7 cellular contexts compared by ENCODE assay signal in genomic region chr10:77111611-77112550, GRCh38.
DNase-seq lines count a peak whose midpoint lies in the region; ATAC-seq, FAIRE-seq and TF ChIP-seq lines count a peak whose summit lies in the region.

No MANE protein-coding gene starts in this region.

- H3K4me2 ChIP-seq in GM23338: no peak overlapping the region
- H3K4me2 ChIP-seq in GM12878 (ENCODE audit: control insufficient read depth, insufficient read depth): no peak overlapping the region

- ATAC-seq in GM23338: peak; percentile 43
- peak; percentile 82 for ATAC-seq in GM12878

- intact Hi-C loops in GM12878 (cut with micrococcal nuclease; ENCODE audit: unreplicated experiment): loop anchor here (5.0 kb wide), 3 partner anchors 105 to 565 kb away; no protein-coding TSS in a partner anchor

- TF ChIP-seq EP300 in GM12878 (IDR thresholded peaks at IDR 0.05; ENCODE audit: borderline replicate concordance in 1 of 2, control insufficient read depth in 1 of 2, low read depth in 2 of 2, low read length in 2 of 2): no peak
- TF ChIP-seq EP300 in suprapubic skin (IDR thresholded peaks at IDR 0.05): no peak

- no peak for TF ChIP-seq POLR2A in GM12878 (IDR thresholded peaks at IDR 0.05; ENCODE audit: low read depth, low read length)
- TF ChIP-seq POLR2A in suprapubic skin (IDR thresholded peaks at IDR 0.05): no peak

- WGBS in GM12878 (ENCODE audit: insufficient coverage, insufficient replicate concordance, low lambda C conversion rate, missing lambda C conversion rate): 29% methylated on average over 12 of the region's 12 CpGs
- WGBS in suprapubic skin: 47% methylated on average over 10 of the region's 12 CpGs

- CTCF ChIA-PET in GM12878 (lab: Yijun Ruan, JAX): interaction anchor here (0.7 to 3.2 kb wide), 9 partner anchors 11 to 128 kb away, joined by 3 to 12 read pairs (median 4); no protein-coding TSS in a partner anchor

- TF ChIP-seq CTCF in GM23338 (conservative IDR thresholded peaks at IDR 0.05; ENCODE audit: low read depth in 2 of 2): peak; percentile 85 to 88
- TF ChIP-seq CTCF in GM12878 (IDR thresholded peaks at IDR 0.05 in 2 of 3, conservative IDR thresholded peaks at IDR 0.05 in 1 of 3; ENCODE audit: control insufficient read depth in 2 of 3, extremely low read depth in 1 of 3, insufficient read depth in 1 of 3, low read depth in 3 of 3, low read length in 3 of 3): peak; percentile 70 to 76 (median 73); a peak in 5 of 6 replicates
- peak; percentile 71 to 78 for TF ChIP-seq CTCF in suprapubic skin (IDR thresholded peaks at IDR 0.05)

- H3K9me3 Mint-ChIP-seq in GM23338: no peaks in the 10 kb centered on the region

- in situ Hi-C loops in GM12878 (cut with MboI): no loop called here

- SMC1A ChIA-PET in GM12878 (lab: Charles Lee; ENCODE audit: uncharacterized antibody, unreplicated experiment): interaction anchor here (0.6 kb wide), 1 partner anchor 642 kb away, joined by 3 read pairs; no protein-coding TSS in a partner anchor

- FAIRE-seq in GM12878 (lab: Jason Lieb, UNC): peak; percentile 65

- peaks cover 68% of the 10 kb centered on the region for H3K4me1 Mint-ChIP-seq in GM23338

- H2AFZ ChIP-seq in GM23338 (no peak overlapping the region), GM12878 (ENCODE audit: control insufficient read depth, low read depth, low read length) (no peak overlapping the region)

- DNase-seq in EH (ENCODE audit: low read depth) (peak; percentile 83), GM23338 (ENCODE audit: low spot score) (peak; percentile 74), NCI-H2081 treated with DMSO at 0.1 percent for 48 hours (lab: John Stamatoyannopoulos, UW) (peak; percentile 6), GM12878 (ENCODE audit: low read depth, low spot score) (peak; percentile 13), iPS-NIHi7 (ENCODE audit: extremely low spot score) (peak; percentile 76), suprapubic skin (ENCODE audit: low spot score in 2 of 2) (no peak)
- DNase-seq in stimulated activated CD4-positive, alpha-beta T cell treated with anti-CD3 and anti-CD28 coated beads, Interleukin-2, amount 100 ng/mL, for 24 hours: no peak

- peaks cover 5% of the 10 kb centered on the region for H3K27me3 Mint-ChIP-seq in GM23338 (ENCODE audit: insufficient read depth, low read depth, poor library complexity)

- H3K27ac ChIP-seq in GM23338 (ENCODE audit: low read depth) (no peak overlapping the region), GM12878 (ENCODE audit: control insufficient read depth, insufficient read depth) (no peak overlapping the region), suprapubic skin (peak overlapping the region; percentile 45)

- H3K36me3 ChIP-seq in GM23338 (ENCODE audit: insufficient read depth): no peaks in the 10 kb centered on the region
- H3K36me3 ChIP-seq in GM12878 (ENCODE audit: control insufficient read depth in 2 of 2, insufficient read depth in 2 of 2, low read length in 1 of 2): no peaks in the 10 kb centered on the region
- no peaks in the 10 kb centered on the region for H3K36me3 ChIP-seq in suprapubic skin

- no peak overlapping the region for H3K4me3 Mint-ChIP-seq in GM23338

- H3K9ac ChIP-seq in GM12878 (ENCODE audit: control insufficient read depth, insufficient read depth, low read length): no peak overlapping the region

- H3K9me2 ChIP-seq in GM23338 (ENCODE audit: insufficient read depth): no peaks in the 10 kb centered on the region; the same call in 1 of the 2 replicates

- POLR2A ChIA-PET in GM12878 (lab: Charles Lee): no interaction called here

- H3K79me2 ChIP-seq in GM23338 (replicated peaks; ENCODE audit: insufficient read depth) (no peaks in the 10 kb centered on the region), GM12878 (ENCODE audit: control insufficient read depth, insufficient read depth, low read length) (no peaks in the 10 kb centered on the region)

- peak; percentile 83 for TF ChIP-seq RAD21 in GM12878 (IDR thresholded peaks at IDR 0.05; ENCODE audit: insufficient read depth, low read depth, low read length)

- 0 out of 2 replicates have a peak, but pooled peaks cover 4% of the 10 kb centered on the region for H3F3A ChIP-seq in GM23338 (replicated peaks; ENCODE audit: low read depth)

- H3K4me3 ChIP-seq in GM23338: no peak overlapping the region
- H3K4me3 ChIP-seq in GM12878: no peak overlapping the region
- no peak overlapping the region for H3K4me3 ChIP-seq in suprapubic skin

- H3K4me1 ChIP-seq in GM23338 (ENCODE audit: insufficient read depth) (peaks cover 60% of the 10 kb centered on the region), GM12878 (ENCODE audit: control insufficient read depth, insufficient read depth, low read length) (no peaks in the 10 kb centered on the region), suprapubic skin (peaks cover 14% of the 10 kb centered on the region)

- H3K9me3 ChIP-seq in GM12878 (replicated peaks; ENCODE audit: control insufficient read depth, insufficient read depth, low read length) (no peaks in the 10 kb centered on the region), suprapubic skin (no peaks in the 10 kb centered on the region)

- H3K27me3 ChIP-seq in GM23338 (ENCODE audit: insufficient read depth) (peaks cover 4% of the 10 kb centered on the region; the same call in 1 of the 2 replicates), GM12878 (replicated peaks in 1 of 2; ENCODE audit: control insufficient read depth in 2 of 2, insufficient read depth in 2 of 2, low read length in 1 of 2) (no peaks in the 10 kb centered on the region), suprapubic skin (no peaks in the 10 kb centered on the region)

- peak overlapping the region; percentile 69; the same call in 1 of the 2 replicates for H3K27ac Mint-ChIP-seq in GM23338

- BruUV-seq in GM12878 (replicated peaks; lab: Mats Ljungman, UMichigan): no TSS peak

- no peaks in the 10 kb centered on the region for H4K20me1 ChIP-seq in GM23338 (replicated peaks; ENCODE audit: insufficient read depth)
- H4K20me1 ChIP-seq in GM12878 (ENCODE audit: control insufficient read depth, insufficient read depth): no peaks in the 10 kb centered on the region

- RAD21 ChIA-PET in GM12878 (lab: Charles Lee; ENCODE audit: unreplicated experiment): interaction anchor here (0.6 to 0.9 kb wide), 2 partner anchors 128 to 151 kb away, joined by 3 read pairs; no protein-coding TSS in a partner anchor

- no peaks in the 10 kb centered on the region for H3K36me3 Mint-ChIP-seq in GM23338 (ENCODE audit: low read depth)

TF ChIP-seq in GM23338, 12 proteins besides CTCF, POLR2A, EP300 and RAD21 (continues in another document):
- TF ChIP-seq EZH2phosphoT487 (IDR thresholded peaks at IDR 0.05; ENCODE audit: unreplicated experiment) (no peak), NANOG (IDR thresholded peaks at IDR 0.05; ENCODE audit: borderline replicate concordance) (no peak), CREB1 (CRISPR knock-in tag; IDR thresholded peaks at IDR 0.05; ENCODE audit: low read depth) (no peak), REST (IDR thresholded peaks at IDR 0.05; ENCODE audit: unreplicated experiment) (no peak)

TF ChIP-seq in GM12878, 131 proteins besides CTCF, POLR2A, EP300 and RAD21:
- no peak for TF ChIP-seq POLR2AphosphoS5 (IDR thresholded peaks at IDR 0.05; ENCODE audit: low read length)
- TF ChIP-seq SMC3 (IDR thresholded peaks at IDR 0.05; ENCODE audit: borderline replicate concordance, low read length): peak; percentile 69
- TF ChIP-seq MXI1 (IDR thresholded peaks at IDR 0.05; ENCODE audit: low read depth, low read length): 0 out of 2 replicates have a peak, but pooled peaks have one; percentile 19

Comparison
In these comparisons a context has a peak if more than half of its experiments do, and no peak if none do; other contexts are left out.
1. DNase-seq: peak in EH (single experiment), GM23338 (single experiment), NCI-H2081 treated with DMSO at 0.1 percent for 48 hours (single experiment), GM12878 (single experiment) and iPS-NIHi7 (single experiment); none in suprapubic skin (0 of 2) and stimulated activated CD4-positive, alpha-beta T cell treated with anti-CD3 and anti-CD28 coated beads, Interleukin-2, amount 100 ng/mL, for 24 hours (0 of 2).
2. Peak in every context shown above with its lines, with median percentiles within 50 percentile points of each other: CTCF ChIP-seq.